ENCODE assay signal across 8 cellular contexts in the genomic region with DNA sequence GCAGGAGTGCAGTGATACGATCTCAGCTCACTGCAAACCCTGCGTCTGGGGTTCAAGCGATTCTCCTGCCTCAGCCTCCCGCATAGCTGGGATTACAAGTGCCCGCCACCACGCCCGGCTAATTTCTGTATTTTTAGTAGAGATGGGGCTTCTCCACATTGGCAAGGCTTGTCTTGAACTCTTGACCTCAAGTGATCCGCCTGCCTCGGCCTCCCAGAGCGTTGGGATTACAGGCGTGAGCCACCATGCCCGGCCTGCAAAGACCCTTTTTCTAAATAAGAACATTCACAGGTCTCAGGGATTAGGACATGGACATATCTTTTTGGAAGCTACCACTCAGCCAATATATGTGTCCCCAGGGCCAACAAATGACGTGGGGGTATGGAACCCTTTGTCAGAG.
"Had no signal": no experiment of that assay in that cellular context is flagged by ENCODE, and none has a peak within 500 bp of the region (broad histone marks: within the 10 kb centered on the region; RNA-seq: fewer than 3 reads in every experiment).

No MANE protein-coding gene starts in this region.

- ATAC-seq: HCT116, K562 had no signal

- H3K4me1 ChIP-seq: HAP-1 had no signal

- H3K36me3 ChIP-seq: HAP-1 had no signal

- DNase-seq: GM23248, GOT3, H7, HFFc6, IMR-90 had no signal

- H3K4me3 ChIP-seq: GM23248, HAP-1, K562 had no signal

- H3K27ac ChIP-seq: GM23248 had no signal

- H3K4me3 Mint-ChIP-seq: HFFc6 had no signal

- H3K27ac Mint-ChIP-seq: HFFc6 had no signal

- H3K9me3 ChIP-seq: HAP-1 had no signal
